Comparison of ENCODE assay signal across 7 cellular contexts in genomic region chr5:16616536-16617271, GRCh38. TPM values are rescaled to one million over a fixed set of nuclear protein-coding genes. Genes with fewer than 3 reads are reported as not detected.
DNase-seq lines count a peak whose midpoint lies in the region; ATAC-seq and TF ChIP-seq lines count a peak whose summit lies in the region.

TSS of gene RETREG1 (minus strand) at chr5:16616997. CDS start at chr5:16616971, 26 bp downstream.

- peak; percentile 2 for DNase-seq in NCI-H226
- DNase-seq in activated CD8-positive, alpha-beta memory T cell treated with anti-CD3 and anti-CD28 coated beads, Interleukin-2, amount 50 U/mL, for 48 hours, result peak; percentile 90
- DNase-seq in epithelial cell of proximal tubule (ENCODE audit: low read depth), result no peak
- peak; percentile 46 for DNase-seq in myocyte (ENCODE audit: low read depth)
- DNase-seq in stimulated activated CD8-positive, alpha-beta memory T cell treated with anti-CD3 and anti-CD28 coated beads, Interleukin-7, amount 100 ng/mL, for 4 hours (ENCODE audit: low read depth in 2 of 2), result peak; percentile 52 to 83

- H3K4me3 ChIP-seq in epithelial cell of proximal tubule (ENCODE audit: low read depth, low read length), result peak within 1 kb of the TSS; percentile 73

- ATAC-seq in GM18517 (IDR thresholded peaks at IDR 0.05; ENCODE audit: unreplicated experiment) (peak; percentile 52), HG02763 (IDR thresholded peaks at IDR 0.05; ENCODE audit: unreplicated experiment) (peak; percentile 61)

- TF ChIP-seq CTCF in epithelial cell of proximal tubule (conservative IDR thresholded peaks at IDR 0.05; ENCODE audit: low read depth, low read length), result peak; percentile 8

RNA-seq across cellular contexts. Expression of gene RETREG1, which starts in this region (rescaled TPM):
- total RNA-seq in epithelial cell of proximal tubule (6.4 and 17.5 TPM in 2 replicates), myocyte (11.3 and 17.3 TPM in 2 replicates)
- polyA plus RNA-seq in myocyte (2012), result 8.1 TPM
